1 cellular context compared by ENCODE assay signal in the genomic region with DNA sequence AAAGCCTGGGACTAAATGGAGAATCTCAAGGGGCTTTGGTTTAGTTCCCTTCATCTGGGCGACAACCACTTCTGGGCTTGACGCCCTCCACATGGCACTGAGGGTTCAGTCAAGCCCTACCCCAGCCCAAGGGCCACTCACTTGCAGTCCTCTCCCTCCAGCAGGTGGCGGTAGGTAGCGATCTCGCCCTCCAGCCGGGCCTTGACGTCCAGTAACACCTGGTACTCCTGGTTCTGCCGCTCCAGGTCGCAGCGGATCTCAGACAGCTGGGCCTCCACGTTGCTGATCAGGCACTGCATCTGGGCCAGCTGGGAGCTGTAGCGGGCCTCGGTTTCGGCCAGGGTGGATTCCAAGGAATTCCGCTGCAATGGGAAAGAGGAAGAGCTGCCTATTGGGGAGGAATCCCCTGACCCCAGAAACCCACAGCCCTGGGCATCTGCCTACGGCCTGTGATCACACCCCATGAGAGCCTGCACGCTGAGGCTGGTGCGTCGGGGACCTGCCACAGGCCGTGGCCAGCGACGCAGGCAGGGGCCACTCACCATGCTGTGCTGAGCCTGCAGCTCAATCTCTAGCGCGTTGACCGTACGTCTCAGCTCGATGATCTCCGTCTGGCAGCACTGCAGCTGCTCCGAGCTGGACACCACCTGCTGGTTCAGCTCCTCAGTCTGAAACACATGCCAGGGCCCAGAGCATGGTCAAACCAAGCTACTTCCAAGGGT.
A peak's percentile ranks its signal among the peaks of the same experiment; 100 is the strongest.
TF ChIP-seq lines count a peak whose summit lies in the region.

No MANE protein-coding gene starts in this region.

TF ChIP-seq in K562, 482 proteins besides CTCF, POLR2A, EP300 and RAD21:
- TF ChIP-seq NR1H2 (CRISPR knock-in tag; IDR thresholded peaks at IDR 0.05): no peak
- TF ChIP-seq KLF16 (IDR thresholded peaks at IDR 0.05): 0 out of 2 replicates have a peak, but pooled peaks have one; percentile 12
- TF ChIP-seq KLF1 (tag; IDR thresholded peaks at IDR 0.05): no peak
- TF ChIP-seq NR2C2 (CRISPR knock-in tag; IDR thresholded peaks at IDR 0.05): no peak
- no peak for TF ChIP-seq NR2C2 (tag; IDR thresholded peaks at IDR 0.05)
- TF ChIP-seq, protein P1, sequence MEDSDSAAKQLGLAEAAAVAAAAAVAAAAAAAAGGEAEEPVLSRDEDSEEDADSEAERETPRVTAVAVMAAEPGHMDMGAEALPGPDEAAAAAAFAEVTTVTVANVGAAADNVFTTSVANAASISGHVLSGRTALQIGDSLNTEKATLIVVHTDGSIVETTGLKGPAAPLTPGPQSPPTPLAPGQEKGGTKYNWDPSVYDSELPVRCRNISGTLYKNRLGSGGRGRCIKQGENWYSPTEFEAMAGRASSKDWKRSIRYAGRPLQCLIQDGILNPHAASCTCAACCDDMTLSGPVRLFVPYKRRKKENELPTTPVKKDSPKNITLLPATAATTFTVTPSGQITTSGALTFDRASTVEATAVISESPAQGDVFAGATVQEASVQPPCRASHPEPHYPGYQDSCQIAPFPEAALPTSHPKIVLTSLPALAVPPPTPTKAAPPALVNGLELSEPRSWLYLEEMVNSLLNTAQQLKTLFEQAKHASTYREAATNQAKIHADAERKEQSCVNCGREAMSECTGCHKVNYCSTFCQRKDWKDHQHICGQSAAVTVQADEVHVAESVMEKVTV (CRISPR knock-in tag; IDR thresholded peaks at IDR 0.05): peak; percentile 30; the same call in 1 of the 2 replicates
- 0 out of 2 replicates have a peak, but pooled peaks have one; percentile 25 for TF ChIP-seq EHMT2 (IDR thresholded peaks at IDR 0.05)
- TF ChIP-seq ATF7 (IDR thresholded peaks at IDR 0.05): 0 out of 2 replicates have a peak, but pooled peaks have one; percentile 27
- TF ChIP-seq HMGN3 (IDR thresholded peaks at IDR 0.05; ENCODE audit: borderline replicate concordance, extremely low read depth, insufficient read length, low read depth, low read length): peak; percentile 26
- peak; percentile 88 for TF ChIP-seq SMC3 (conservative IDR thresholded peaks at IDR 0.05; ENCODE audit: insufficient read depth, low read depth, low read length)
- TF ChIP-seq, protein P2, sequence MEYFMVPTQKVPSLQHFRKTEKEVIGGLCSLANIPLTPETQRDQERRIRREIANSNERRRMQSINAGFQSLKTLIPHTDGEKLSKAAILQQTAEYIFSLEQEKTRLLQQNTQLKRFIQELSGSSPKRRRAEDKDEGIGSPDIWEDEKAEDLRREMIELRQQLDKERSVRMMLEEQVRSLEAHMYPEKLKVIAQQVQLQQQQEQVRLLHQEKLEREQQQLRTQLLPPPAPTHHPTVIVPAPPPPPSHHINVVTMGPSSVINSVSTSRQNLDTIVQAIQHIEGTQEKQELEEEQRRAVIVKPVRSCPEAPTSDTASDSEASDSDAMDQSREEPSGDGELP (CRISPR knock-in tag; IDR thresholded peaks at IDR 0.05; ENCODE audit: borderline replicate concordance): peak; percentile 22; the same call in 1 of the 2 replicates
- no peak for TF ChIP-seq TCFL5 (CRISPR knock-in tag; conservative IDR thresholded peaks at IDR 0.05)
- 0 out of 2 replicates have a peak, but pooled peaks have one; percentile 47 for TF ChIP-seq RB1 (IDR thresholded peaks at IDR 0.05; ENCODE audit: low read depth)
- no peak for TF ChIP-seq CGGBP1 (CRISPR knock-in tag; IDR thresholded peaks at IDR 0.05)
- TF ChIP-seq RBBP5 (IDR thresholded peaks at IDR 0.05; ENCODE audit: borderline replicate concordance, insufficient read depth, low read length, poor library complexity, severe bottlenecking): no peak
- peak; percentile 11 for TF ChIP-seq ZFP36 (IDR thresholded peaks at IDR 0.05; ENCODE audit: low read depth, low read length, partially characterized antibody)
- TF ChIP-seq L3MBTL2 (IDR thresholded peaks at IDR 0.05): peak; percentile 42; the same call in 1 of the 2 replicates
- peak; percentile 55; the same call in 1 of the 2 replicates for TF ChIP-seq XRCC5 (IDR thresholded peaks at IDR 0.05; ENCODE audit: low read depth, low read length)
- no peak for TF ChIP-seq SAFB2 (IDR thresholded peaks at IDR 0.05; ENCODE audit: borderline replicate concordance, low read depth, low read length, severe bottlenecking)
